Comparison of ENCODE assay signal across 9 cellular contexts in genomic region chr10:69088801-69089501, GRCh38. TPM values are rescaled to one million over a fixed set of nuclear protein-coding genes. Genes with fewer than 3 reads are reported as not detected.
DNase-seq lines count a peak whose midpoint lies in the region; ATAC-seq, FAIRE-seq and TF ChIP-seq lines count a peak whose summit lies in the region.
"Had no signal": no experiment of that assay in that cellular context is flagged by ENCODE, and none has a peak within 500 bp of the region (broad histone marks: within the 10 kb centered on the region; RNA-seq: fewer than 3 reads in every experiment).

No MANE protein-coding gene starts in this region.

- no peak for ATAC-seq in activated B cell treated with CpG ODN at 0.5 μM for 24 hours (ENCODE audit: low read depth)

- H3K27ac Mint-ChIP-seq in activated B cell treated with CpG ODN at 0.5 μM for 24 hours (peak overlapping the region; percentile 95), immature natural killer cell (peak overlapping the region; percentile 96 to 100 (median 98))

- DNase-seq in H54 (ENCODE audit: insufficient read length, low spot score), result peak; percentile 56
- DNase-seq in activated B cell treated with CpG ODN at 0.5 μM for 24 hours, result no peak
- DNase-seq in immature natural killer cell, result peak; percentile 83 to 88 (median 87)
- DNase-seq in NCI-H748 treated with DMSO at 0.1 percent for 48 hours (lab: John Stamatoyannopoulos, UW), result no peak
- no peak for DNase-seq in NCI-H2029 treated with DMSO at 0.1 percent for 48 hours (lab: John Stamatoyannopoulos, UW)
- DNase-seq in epidermal melanocyte (ENCODE audit: insufficient read length, low spot score), result no peak

- H3K4me1 ChIP-seq in ACC112 (ENCODE audit: control insufficient read depth, insufficient read depth, low read length, unreplicated experiment) (peaks cover 39% of the 10 kb centered on the region), urinary bladder (ENCODE audit: insufficient read depth) (no peaks in the 10 kb centered on the region)

- peaks cover 31% of the 10 kb centered on the region for H3K36me3 Mint-ChIP-seq in activated B cell treated with CpG ODN at 0.5 μM for 24 hours (ENCODE audit: low read depth)
- peaks cover 5 to 14% (median 11%) of the 10 kb centered on the region in 3 donors for H3K36me3 Mint-ChIP-seq in immature natural killer cell

- CTCF ChIA-PET in activated B cell treated with CpG ODN at 0.5 μM for 24 hours (lab: Charles Lee), result interaction anchor here (8.5 kb wide), 1 partner anchor 83 kb away, joined by 169 read pairs; no protein-coding TSS in a partner anchor

- H3K4me3 ChIP-seq in ACC112 (ENCODE audit: low read depth, low read length), result peak overlapping the region; percentile 88
- H3K4me3 ChIP-seq in urinary bladder (ENCODE audit: low read depth, low read length), result peak overlapping the region; percentile 60

- no peak for TF ChIP-seq CTCF in activated B cell treated with CpG ODN at 0.5 μM for 24 hours (IDR thresholded peaks at IDR 0.05)

- no peak overlapping the region for H2AFZ ChIP-seq in ACC112 (ENCODE audit: low read length, unreplicated experiment)

- intact Hi-C loops in activated B cell treated with CpG ODN at 0.5 μM for 24 hours (cut with micrococcal nuclease), result loop anchor here (1.0 to 5.0 kb wide), 7 partner anchors 28 to 757 kb away; partner anchors contain the start of genes DDX50, HNRNPH3 and PBLD

- TF ChIP-seq POLR2A in H54 (IDR thresholded peaks at IDR 0.05; ENCODE audit: low read depth, low read length), result no peak

- H3K4me3 Mint-ChIP-seq in activated B cell treated with CpG ODN at 0.5 μM for 24 hours, result peak overlapping the region; percentile 84
- H3K4me3 Mint-ChIP-seq in immature natural killer cell, result peak overlapping the region; percentile 91 to 97 (median 95)

- POLR2A ChIA-PET in activated B cell treated with CpG ODN at 0.5 μM for 24 hours (lab: Charles Lee), result interaction anchor here (1.3 to 3.4 kb wide), 5 partner anchors 24 to 133 kb away, joined by 3 to 37 read pairs (median 19); partner anchors contain the start of gene DDX21

- FAIRE-seq in H54 (lab: Jason Lieb, UNC), result peak; percentile 91
- FAIRE-seq: endometrium had no signal

- peaks cover 7% of the 10 kb centered on the region; the same call in 1 of the 2 replicates for H3K36me3 ChIP-seq in ACC112 (ENCODE audit: insufficient read depth, low read length)
- H3K36me3 ChIP-seq in urinary bladder (ENCODE audit: insufficient read depth), result no peaks in the 10 kb centered on the region

- H3K9me3 Mint-ChIP-seq in activated B cell treated with CpG ODN at 0.5 μM for 24 hours, result no peaks in the 10 kb centered on the region
- H3K9me3 Mint-ChIP-seq in immature natural killer cell, result no peaks in the 10 kb centered on the region

- H3K27me3 ChIP-seq in ACC112 (ENCODE audit: insufficient read depth, low read length), result no peaks in the 10 kb centered on the region

- H3K27ac ChIP-seq in ACC112 (ENCODE audit: low read depth, low read length) (peak overlapping the region; percentile 97), urinary bladder (ENCODE audit: low read depth) (no peak overlapping the region)

- 76% methylated on average over 10 of the region's 10 CpGs for WGBS in urinary bladder

- H3K4me1 Mint-ChIP-seq in activated B cell treated with CpG ODN at 0.5 μM for 24 hours (peaks cover 63% of the 10 kb centered on the region), immature natural killer cell (peaks cover 68 to 76% of the 10 kb centered on the region in 2 donors)

- H3K79me2 ChIP-seq in ACC112 (ENCODE audit: control insufficient read depth, insufficient read depth, low read length, unreplicated experiment), result peaks cover 56% of the 10 kb centered on the region

- H3K27me3 Mint-ChIP-seq in activated B cell treated with CpG ODN at 0.5 μM for 24 hours (no peaks in the 10 kb centered on the region), immature natural killer cell (ENCODE audit: low read depth in 3 of 3) (peaks cover 45 to 56% (median 54%) of the 10 kb centered on the region in 3 donors)

RNA-seq across cellular contexts. Expression of gene SRGN, which starts 1.0 kb away (rescaled TPM):
- total RNA-seq in activated B cell treated with CpG ODN at 0.5 μM for 24 hours (91.4 and 95.5 TPM in 2 replicates), urinary bladder (67.7 TPM)
- polyA plus RNA-seq in immature natural killer cell (1,000 to 10,000 TPM in 2 of 3 donors, 100 to 1,000 TPM in 1; 910 to 1,240 (median 1,143) TPM), urinary bladder (205 TPM)

RNA-seq across cellular contexts. Expression of gene VPS26A, which starts 35.0 kb away (rescaled TPM):
- total RNA-seq in activated B cell treated with CpG ODN at 0.5 μM for 24 hours (25.9 and 29.5 TPM in 2 replicates), urinary bladder (55.6 TPM)
- polyA plus RNA-seq in immature natural killer cell (10 to 100 TPM; 43.8 to 70.1 (median 57.7) TPM), urinary bladder (33.7 TPM)

Comparison
In these comparisons a context has a peak if more than half of its experiments do, and no peak if none do; other contexts are left out.
1. DNase-seq: peak in H54 (single experiment) and immature natural killer cell (3 of 3); none in activated B cell treated with CpG ODN at 0.5 μM for 24 hours (single experiment), NCI-H748 treated with DMSO at 0.1 percent for 48 hours (single experiment), NCI-H2029 treated with DMSO at 0.1 percent for 48 hours (single experiment) and epidermal melanocyte (single experiment).